14 cellular contexts compared by ENCODE assay signal in the genomic region with DNA sequence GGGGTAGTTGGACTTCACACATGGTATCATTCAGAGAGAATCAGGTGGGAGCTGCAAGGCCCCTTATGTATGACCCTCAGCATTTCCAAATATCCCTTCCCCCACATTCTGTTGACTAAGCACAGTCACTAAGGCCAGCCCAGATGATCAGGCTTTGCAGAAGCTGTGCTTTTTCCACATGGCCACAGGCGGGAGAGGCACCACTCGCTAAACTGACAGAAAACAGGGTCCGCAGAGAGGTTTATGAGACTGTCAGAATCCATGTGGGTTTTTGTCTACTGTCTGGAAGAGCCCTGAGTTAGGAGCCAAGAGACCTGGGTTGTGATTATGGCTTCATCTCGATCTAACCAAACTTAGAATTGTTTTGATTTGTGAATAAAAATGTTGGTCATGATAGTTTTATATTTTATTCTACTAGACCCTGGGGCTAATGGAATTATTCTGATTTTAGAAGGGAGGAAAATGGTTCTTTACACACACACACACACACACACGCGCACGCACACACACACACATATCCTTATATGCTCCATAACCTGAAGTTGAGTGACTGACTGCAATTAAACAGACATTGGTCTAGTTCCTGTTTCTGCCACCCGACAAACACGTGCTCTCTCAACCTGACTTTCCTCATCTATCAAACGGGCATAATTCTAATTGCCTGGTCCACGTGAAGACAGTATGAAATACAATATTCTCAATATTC. TPM values are rescaled to one million over a fixed set of nuclear protein-coding genes. Genes with fewer than 3 reads are reported as not detected.
A peak's percentile ranks its signal among the peaks of the same experiment; 100 is the strongest.
DNase-seq lines count a peak whose midpoint lies in the region; ATAC-seq and TF ChIP-seq lines count a peak whose summit lies in the region.
"Had no signal": no experiment of that assay in that cellular context is flagged by ENCODE, and none has a peak within 500 bp of the region (broad histone marks: within the 10 kb centered on the region; RNA-seq: fewer than 3 reads in every experiment).

No MANE protein-coding gene starts in this region.

- no peaks in the 10 kb centered on the region for H3K9me3 ChIP-seq in RWPE2 (ENCODE audit: severe bottlenecking)
- no peaks in the 10 kb centered on the region for H3K9me3 ChIP-seq in WERI-Rb-1 (ENCODE audit: severe bottlenecking)
- H3K9me3 ChIP-seq: tibial nerve had no signal

- TF ChIP-seq CTCF in RWPE2 (IDR thresholded peaks at IDR 0.05; ENCODE audit: poor library complexity, severe bottlenecking) (no peak), mesothelial cell of epicardium (IDR thresholded peaks at IDR 0.05; ENCODE audit: unreplicated experiment) (no peak), WERI-Rb-1 (IDR thresholded peaks at IDR 0.05; ENCODE audit: low read depth, low read length) (no peak)

- DNase-seq in CD1c-positive myeloid dendritic cell (ENCODE audit: extremely low spot score): peak; percentile 40
- DNase-seq in RWPE2 (ENCODE audit: low spot score): no peak
- DNase-seq in mesothelial cell of epicardium (ENCODE audit: low spot score in 2 of 2, unreplicated experiment in 2 of 2): no peak
- no peak for DNase-seq in NCI-H82 (lab: John Stamatoyannopoulos, UW)
- DNase-seq in WERI-Rb-1: no peak
- DNase-seq in activated CD4-positive, alpha-beta T cell treated with anti-CD3 and anti-CD28 coated beads for 1 hour: no peak
- DNase-seq: activated T-cell treated with anti-CD3 and anti-CD28 coated beads, Interleukin-2, amount 50 U/mL, for 4 hours; kidney glomerular epithelial cell; NCI-H748 treated with DMSO at 0.1 percent for 48 hours; T1000 had no signal

- no peaks in the 10 kb centered on the region for H3K9me3 Mint-ChIP-seq in mesothelial cell of epicardium
- H3K9me3 Mint-ChIP-seq: activated T-cell treated with anti-CD3 and anti-CD28 coated beads, Interleukin-2, amount 50 U/mL, for 4 hours had no signal

- ATAC-seq in HG03135 (IDR thresholded peaks at IDR 0.05; ENCODE audit: unreplicated experiment) (peak; percentile 22), RWPE2 (ENCODE audit: low read depth) (no peak), HG03095 (IDR thresholded peaks at IDR 0.05; ENCODE audit: unreplicated experiment) (no peak)
- ATAC-seq: activated T-cell treated with anti-CD3 and anti-CD28 coated beads, Interleukin-2, amount 50 U/mL, for 4 hours had no signal

- H3K4me1 ChIP-seq in RWPE2 (ENCODE audit: insufficient read depth, poor library complexity, severe bottlenecking): peaks cover 42% of the 10 kb centered on the region

- no peaks in the 10 kb centered on the region for H3K27me3 Mint-ChIP-seq in mesothelial cell of epicardium (ENCODE audit: low read depth)

- H3K27me3 ChIP-seq in RWPE2 (ENCODE audit: insufficient read depth, poor library complexity, severe bottlenecking) (no peaks in the 10 kb centered on the region), WERI-Rb-1 (ENCODE audit: insufficient read depth, low read depth, severe bottlenecking) (no peaks in the 10 kb centered on the region)
- H3K27me3 ChIP-seq: cardiac muscle cell, tibial nerve had no signal

- no peak overlapping the region for H3K4me3 ChIP-seq in RWPE2 (ENCODE audit: severe bottlenecking)
- H3K4me3 ChIP-seq in WERI-Rb-1 (ENCODE audit: low read depth, low read length): no peak overlapping the region
- H3K4me3 ChIP-seq: cardiac muscle cell, tibial nerve had no signal

- H3K36me3 ChIP-seq in RWPE2 (ENCODE audit: low read depth) (no peaks in the 10 kb centered on the region), WERI-Rb-1 (no peaks in the 10 kb centered on the region)
- H3K36me3 ChIP-seq: cardiac muscle cell, tibial nerve had no signal

- peak overlapping the region; percentile 92 for H3K27ac Mint-ChIP-seq in mesothelial cell of epicardium

- H3K4me3 Mint-ChIP-seq in mesothelial cell of epicardium: no peak overlapping the region
- H3K4me3 Mint-ChIP-seq: activated T-cell treated with anti-CD3 and anti-CD28 coated beads, Interleukin-2, amount 50 U/mL, for 4 hours had no signal

- H3K27ac ChIP-seq in RWPE2 (ENCODE audit: poor library complexity, severe bottlenecking) (peak overlapping the region; percentile 100), WERI-Rb-1 (no peak overlapping the region)
- H3K27ac ChIP-seq: cardiac muscle cell, tibial nerve had no signal

- peaks cover 6% of the 10 kb centered on the region for H3K36me3 Mint-ChIP-seq in mesothelial cell of epicardium

- peaks cover 49% of the 10 kb centered on the region for H3K4me1 Mint-ChIP-seq in mesothelial cell of epicardium

RNA-seq across cellular contexts. Expression of a gene that starts 50.6 kb away (rescaled TPM):
- total RNA-seq in mesothelial cell of epicardium: 44.6 to 47.7 TPM (median 46.0 TPM) in 3 replicates
